ENCODE assay signal across 25 cellular contexts in the genomic region with DNA sequence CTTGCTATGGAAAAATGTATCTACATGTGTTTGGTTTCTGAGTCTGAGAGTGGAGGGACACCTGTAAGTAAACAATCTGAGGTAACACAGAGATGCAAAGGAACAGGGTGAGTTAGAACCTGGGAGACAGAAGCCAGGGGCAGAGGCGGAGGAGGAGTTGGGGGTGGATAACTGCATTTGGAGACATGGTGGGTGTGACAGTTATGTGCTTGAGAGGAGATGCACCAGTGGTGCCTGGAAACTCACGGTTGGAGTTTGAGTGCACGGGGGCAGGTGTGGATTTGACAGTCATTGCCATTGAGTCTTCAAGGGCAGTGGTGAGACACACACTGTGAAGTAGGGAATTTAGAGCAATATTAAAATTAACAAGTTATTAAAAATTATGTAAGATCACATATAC.
"Had no signal": no experiment of that assay in that cellular context is flagged by ENCODE, and none has a peak within 500 bp of the region (broad histone marks: within the 10 kb centered on the region; RNA-seq: fewer than 3 reads in every experiment).

No MANE protein-coding gene starts in this region.

- FAIRE-seq: astrocyte had no signal

- H3K4me3 Mint-ChIP-seq: activated CD4-positive, alpha-beta memory T cell treated with anti-CD3 and anti-CD28 coated beads for 36 hours; activated CD4-positive, alpha-beta T cell treated with anti-CD3 and anti-CD28 coated beads, Interleukin-2, amount 10 ng/mL, durations not matched to agents 7 days and 5 days; activated T-cell treated with anti-CD3 and anti-CD28 coated beads, Interleukin-2, amount 50 U/mL, for 4 hours; WTC11 had no signal

- H3K27ac ChIP-seq: Peyer's patch, SJCRH30 had no signal

- H3K9me3 Mint-ChIP-seq: activated CD4-positive, alpha-beta memory T cell treated with anti-CD3 and anti-CD28 coated beads for 36 hours; activated CD4-positive, alpha-beta T cell treated with anti-CD3 and anti-CD28 coated beads, Interleukin-2, amount 10 ng/mL, durations not matched to agents 7 days and 5 days; activated T-cell treated with anti-CD3 and anti-CD28 coated beads, Interleukin-2, amount 50 U/mL, for 4 hours had no signal

- H3K36me3 Mint-ChIP-seq: activated CD4-positive, alpha-beta memory T cell treated with anti-CD3 and anti-CD28 coated beads for 36 hours had no signal

- DNase-seq: activated CD4-positive, alpha-beta memory T cell treated with anti-CD3 and anti-CD28 coated beads for 36 hours; activated CD4-positive, alpha-beta T cell treated with anti-CD3 and anti-CD28 coated beads, Interleukin-2, amount 10 ng/mL, durations not matched to agents 7 days and 5 days; activated CD4-positive, CD25-positive, alpha-beta regulatory T cell treated with anti-CD3 and anti-CD28 coated beads, Interleukin-2, amount 50 U/mL, for 72 hours; activated CD8-positive, alpha-beta memory T cell treated with anti-CD3 and anti-CD28 coated beads for 24 hours; activated effector memory CD4-positive, alpha-beta T cell treated with anti-CD3 and anti-CD28 coated beads, Interleukin-2, amount 50 U/mL, for 16 hours; activated naive CD4-positive, alpha-beta T cell treated with Interleukin-2 at 50 U/mL for 16 hours; activated T-cell treated with anti-CD3 and anti-CD28 coated beads, Interleukin-2, amount 50 U/mL, for 4 hours; amygdala; Karpas-422; MM.1S; NCI-H1105; NCI-H1436; NCI-H1694 treated with DMSO at 0.1 percent for 48 hours; NCI-H2029 treated with DMSO at 0.1 percent for 48 hours; NCI-H345; NCI-H510A; NCI-H526 treated with DMSO at 0.1 percent for 48 hours; NCI-H82; Peyer's patch; Right ventricle myocardium superior; SJCRH30; SK-N-SH had no signal

- H3K27ac Mint-ChIP-seq: activated CD4-positive, alpha-beta memory T cell treated with anti-CD3 and anti-CD28 coated beads for 36 hours; activated CD4-positive, alpha-beta T cell treated with anti-CD3 and anti-CD28 coated beads, Interleukin-2, amount 10 ng/mL, durations not matched to agents 7 days and 5 days; brain; WTC11 had no signal

- H3K4me1 Mint-ChIP-seq: brain, WTC11 had no signal

- ATAC-seq: activated T-cell treated with anti-CD3 and anti-CD28 coated beads, Interleukin-2, amount 50 U/mL, for 4 hours; WTC11 had no signal

- H3K27me3 Mint-ChIP-seq: activated CD4-positive, alpha-beta memory T cell treated with anti-CD3 and anti-CD28 coated beads for 36 hours; activated CD4-positive, alpha-beta T cell treated with anti-CD3 and anti-CD28 coated beads, Interleukin-2, amount 10 ng/mL, durations not matched to agents 7 days and 5 days; brain had no signal
